16 cellular contexts compared by ENCODE assay signal in the genomic region with DNA sequence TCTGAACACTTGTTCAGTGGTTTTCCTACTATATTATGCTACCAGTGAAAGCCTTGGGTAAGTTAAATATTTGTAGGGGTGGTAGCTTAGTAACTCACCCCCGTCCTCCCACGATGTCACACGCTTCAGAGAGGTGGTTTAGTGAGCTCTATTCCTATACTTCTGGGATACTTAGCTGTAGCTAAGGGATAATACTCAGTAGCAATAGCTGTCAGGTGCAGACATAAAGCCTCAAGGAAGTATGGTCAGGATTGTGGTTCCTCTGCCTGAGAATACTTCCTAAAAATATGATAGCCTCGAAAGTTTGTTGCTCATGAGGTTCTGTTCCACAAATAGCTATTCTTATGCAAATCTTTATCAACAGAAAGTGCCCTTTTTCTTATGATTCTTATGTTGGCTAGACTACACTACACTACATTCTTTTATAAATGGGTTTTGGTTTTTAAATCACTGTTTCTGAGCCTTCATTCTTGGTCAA. TPM values are rescaled to one million over a fixed set of nuclear protein-coding genes. Genes with fewer than 3 reads are reported as not detected.
DNase-seq lines count a peak whose midpoint lies in the region; ATAC-seq and TF ChIP-seq lines count a peak whose summit lies in the region.
"Had no signal": no experiment of that assay in that cellular context is flagged by ENCODE, and none has a peak within 500 bp of the region (broad histone marks: within the 10 kb centered on the region; RNA-seq: fewer than 3 reads in every experiment).

No MANE protein-coding gene starts in this region.

- H3K27ac ChIP-seq in CD4-positive, alpha-beta memory T cell (ENCODE audit: low read depth, low read length): no peak overlapping the region
- H3K27ac ChIP-seq in vagina: no peak overlapping the region

- TF ChIP-seq CTCF in vagina (IDR thresholded peaks at IDR 0.05): no peak

- peaks cover 60 to 92% of the 10 kb centered on the region in 2 donors for H3K36me3 Mint-ChIP-seq in CD4-positive, alpha-beta memory T cell
- peaks cover 4% of the 10 kb centered on the region for H3K36me3 Mint-ChIP-seq in T-helper 17 cell (ENCODE audit: low read depth)

- no peak overlapping the region for H3K4me3 ChIP-seq in CD4-positive, alpha-beta memory T cell (ENCODE audit: low read length in 2 of 2)
- no peak overlapping the region for H3K4me3 ChIP-seq in vagina

- DNase-seq in CD4-positive, alpha-beta memory T cell: no peak
- DNase-seq in T-helper 17 cell: no peak
- DNase-seq in iPS-NIHi11 (ENCODE audit: low spot score): no peak
- DNase-seq in Ammon's horn (ENCODE audit: low spot score): no peak
- DNase-seq in AG08396 (ENCODE audit: low spot score): no peak
- no peak for DNase-seq in vagina (ENCODE audit: extremely low spot score in 2 of 2)
- DNase-seq: Caco-2; Karpas-422; kidney; stimulated activated CD4-positive, alpha-beta T cell treated with anti-CD3 and anti-CD28 coated beads, Interleukin-2, amount 100 ng/mL, for 24 hours; substantia nigra had no signal

- peaks cover 83% of the 10 kb centered on the region for H3K36me3 ChIP-seq in CD4-positive, alpha-beta memory T cell (ENCODE audit: insufficient read depth, low read length)
- H3K36me3 ChIP-seq in vagina: peaks cover 0 to 91% of the 10 kb centered on the region in 2 donors

- H3K9me3 ChIP-seq in CD4-positive, alpha-beta memory T cell (ENCODE audit: control insufficient read depth in 1 of 2, low read length in 2 of 2): no peaks in the 10 kb centered on the region
- no peaks in the 10 kb centered on the region for H3K9me3 ChIP-seq in T-helper 17 cell (ENCODE audit: control insufficient read depth, low read length, poor library complexity, severe bottlenecking)
- H3K9me3 ChIP-seq in vagina: no peaks in the 10 kb centered on the region
- H3K9me3 ChIP-seq: Caco-2 had no signal

- no peaks in the 10 kb centered on the region for H3K27me3 Mint-ChIP-seq in CD4-positive, alpha-beta memory T cell
- no peaks in the 10 kb centered on the region for H3K27me3 Mint-ChIP-seq in T-helper 17 cell

- POLR2A ChIA-PET in CD4-positive, alpha-beta memory T cell (lab: Charles Lee; ENCODE audit: partially characterized antibody): interaction anchor here (2.6 kb wide), 1 partner anchor 11 kb away, joined by 20 read pairs; the partner anchor contains the start of gene DLST

- H3K4me3 Mint-ChIP-seq in CD4-positive, alpha-beta memory T cell: no peak overlapping the region
- H3K4me3 Mint-ChIP-seq in T-helper 17 cell: no peak overlapping the region
- H3K4me3 Mint-ChIP-seq: T-helper 2 cell treated with Interferon-gamma antibody and Interleukin-4, amounts not matched to agents 5 μg/mL and 100 μg/mL, for 36 hours had no signal

- H3K4me1 Mint-ChIP-seq in CD4-positive, alpha-beta memory T cell: peaks cover 4 to 10% (median 9%) of the 10 kb centered on the region in 4 donors
- H3K4me1 Mint-ChIP-seq in T-helper 17 cell: peaks cover 9% of the 10 kb centered on the region

- intact Hi-C loops in CD4-positive, alpha-beta memory T cell (cut with micrococcal nuclease): no loop called here
- intact Hi-C loops in vagina (cut with DNase I): no loop called here

- TF ChIP-seq POLR2A in vagina (IDR thresholded peaks at IDR 0.05): no peak

- CTCF ChIA-PET in CD4-positive, alpha-beta memory T cell (lab: Charles Lee; ENCODE audit: partially characterized antibody): interaction anchor here (0.8 to 8.6 kb wide), 8 partner anchors 10 to 321 kb away, joined by 3 to 90 read pairs (median 7); no protein-coding TSS in a partner anchor

- H3K27me3 ChIP-seq in CD4-positive, alpha-beta memory T cell (ENCODE audit: insufficient read depth, low read length): no peaks in the 10 kb centered on the region
- no peaks in the 10 kb centered on the region for H3K27me3 ChIP-seq in vagina

- peak overlapping the region in 4 of 7 donors; percentile 4 to 51 (median 36) for H3K27ac Mint-ChIP-seq in CD4-positive, alpha-beta memory T cell
- peak overlapping the region; percentile 62 for H3K27ac Mint-ChIP-seq in T-helper 17 cell
- H3K27ac Mint-ChIP-seq: T-helper 2 cell treated with Interferon-gamma antibody and Interleukin-4, amounts not matched to agents 5 μg/mL and 100 μg/mL, for 36 hours had no signal

- ATAC-seq in GM19395 (IDR thresholded peaks at IDR 0.05; ENCODE audit: unreplicated experiment) (peak; percentile 75), HG02981 (IDR thresholded peaks at IDR 0.05; ENCODE audit: unreplicated experiment) (peak; percentile 67), T-helper 17 cell (no peak)

- no peaks in the 10 kb centered on the region for H3K9me3 Mint-ChIP-seq in CD4-positive, alpha-beta memory T cell
- H3K9me3 Mint-ChIP-seq: T-helper 2 cell treated with Interferon-gamma antibody and Interleukin-4, amounts not matched to agents 5 μg/mL and 100 μg/mL, for 36 hours had no signal

- H3K4me1 ChIP-seq in CD4-positive, alpha-beta memory T cell (ENCODE audit: insufficient read depth, low read length): peaks cover 2% of the 10 kb centered on the region
- H3K4me1 ChIP-seq in vagina: peaks cover 3% of the 10 kb centered on the region

RNA-seq across cellular contexts. Expression of gene DLST, which starts 11.9 kb away (rescaled TPM):
- 100 to 1,000 TPM; 101 to 104 TPM for total RNA-seq in CD4-positive, alpha-beta memory T cell
- 10 to 100 TPM in 1 of 2 donors, 1 to 10 TPM in 1; 4.8 to 10.8 TPM for polyA plus RNA-seq in CD4-positive, alpha-beta memory T cell
- 100 to 1,000 TPM; 127 to 134 TPM for total RNA-seq in T-helper 17 cell
- total RNA-seq in vagina: 109 TPM

RNA-seq across cellular contexts. Expression of gene PROX2, which starts 17.7 kb away (rescaled TPM):
- total RNA-seq in CD4-positive, alpha-beta memory T cell: not detected
- under 1 TPM in 1 of 2 donors, not detected in 1; 0.05 TPM for polyA plus RNA-seq in CD4-positive, alpha-beta memory T cell
- not detected for total RNA-seq in T-helper 17 cell
- not detected for total RNA-seq in vagina
- total RNA-seq: Caco-2, cardiac septum, kidney, omental fat pad had no signal

RNA-seq across cellular contexts. Expression of gene RPS6KL1, which starts 29.4 kb away (rescaled TPM):
- 1 to 10 TPM; 2.5 to 2.9 TPM for total RNA-seq in CD4-positive, alpha-beta memory T cell
- polyA plus RNA-seq in CD4-positive, alpha-beta memory T cell: under 1 TPM; 0.45 to 0.87 TPM
- 1 to 10 TPM; 1.0 to 1.9 TPM for total RNA-seq in T-helper 17 cell
- total RNA-seq in vagina: 2.0 TPM
